15 cellular contexts compared by ENCODE assay signal in the genomic region with DNA sequence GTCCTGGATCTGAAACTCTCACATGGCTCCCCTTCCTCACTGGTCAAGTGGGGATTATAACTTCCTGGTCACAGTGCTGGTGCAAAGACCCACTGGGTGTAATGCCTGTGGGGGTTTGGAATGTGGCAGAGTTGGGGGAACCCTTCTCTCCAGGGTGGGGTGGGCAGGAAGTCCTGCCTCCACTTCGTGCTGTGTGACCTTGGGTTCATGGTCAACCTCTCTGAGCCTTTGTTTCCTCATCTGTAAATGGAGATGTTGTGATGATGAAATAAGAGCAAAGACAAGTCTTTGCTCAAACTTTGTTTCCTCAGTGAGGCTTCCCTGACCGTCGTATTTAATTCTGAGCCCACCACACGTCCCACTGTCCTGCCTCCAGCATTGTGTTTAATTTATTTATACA.
DNase-seq lines count a peak whose midpoint lies in the region; ATAC-seq and TF ChIP-seq lines count a peak whose summit lies in the region.
"Had no signal": no experiment of that assay in that cellular context is flagged by ENCODE, and none has a peak within 500 bp of the region (broad histone marks: within the 10 kb centered on the region; RNA-seq: fewer than 3 reads in every experiment).

No MANE protein-coding gene starts in this region.

- H3K79me2 ChIP-seq in MM.1S (ENCODE audit: low read length) = no peaks in the 10 kb centered on the region

- no peaks in the 10 kb centered on the region for H3K9me2 ChIP-seq in MM.1S (replicated peaks; ENCODE audit: insufficient read depth, low read length)

- peak overlapping the region; percentile 44; the same call in 1 of the 2 replicates for H3K9ac ChIP-seq in BLaER1
- H3K9ac ChIP-seq in MM.1S (ENCODE audit: low read length) = no peak overlapping the region

- H3K27ac ChIP-seq in BLaER1 = peak overlapping the region; percentile 77
- peak overlapping the region; percentile 45; the same call in 1 of the 2 replicates for H3K27ac ChIP-seq in VCaP
- no peak overlapping the region for H3K27ac ChIP-seq in esophagus muscularis mucosa (replicated peaks in 1 of 4)
- H3K27ac ChIP-seq in MM.1S (ENCODE audit: low read length) = no peak overlapping the region

- H3K4me1 ChIP-seq in BLaER1 (peaks cover 65% of the 10 kb centered on the region), esophagus muscularis mucosa (peaks cover 0 to 11% (median 8%) of the 10 kb centered on the region in 4 donors), MM.1S (ENCODE audit: low read length) (no peaks in the 10 kb centered on the region)

- intact Hi-C loops in esophagus muscularis mucosa (cut with DNase I) = no loop called here

- no peaks in the 10 kb centered on the region for H3F3A ChIP-seq in MM.1S (ENCODE audit: insufficient read depth, low read length)

- peaks cover under 1% of the 10 kb centered on the region; the same call in 1 of the 2 replicates for H3K36me3 Mint-ChIP-seq in WTC11

- no peak for TF ChIP-seq CTCF in VCaP (conservative IDR thresholded peaks at IDR 0.05)
- TF ChIP-seq CTCF in esophagus muscularis mucosa (IDR thresholded peaks at IDR 0.05) = no peak
- no peak for TF ChIP-seq CTCF in WTC11 (IDR thresholded peaks at IDR 0.05)
- TF ChIP-seq CTCF in MM.1S (IDR thresholded peaks at IDR 0.05; ENCODE audit: low read length) = no peak

- CTCF ChIA-PET in WTC11 (lab: Charles Lee) = interaction anchor here (1.7 kb wide), 1 partner anchor 8 kb away, joined by 7 read pairs; no protein-coding TSS in a partner anchor

- POLR2A ChIA-PET in WTC11 (lab: Charles Lee) = no interaction called here

- no peak overlapping the region for H3K4me3 ChIP-seq in BLaER1
- no peak overlapping the region for H3K4me3 ChIP-seq in esophagus muscularis mucosa
- no peak overlapping the region for H3K4me3 ChIP-seq in MM.1S (ENCODE audit: low read length)

- H3K27ac Mint-ChIP-seq in WTC11 = no peak overlapping the region
- H3K27ac Mint-ChIP-seq: CD4-positive, alpha-beta T cell had no signal

- H3K36me3 ChIP-seq in BLaER1 = no peaks in the 10 kb centered on the region
- H3K36me3 ChIP-seq in esophagus muscularis mucosa = no peaks in the 10 kb centered on the region
- no peaks in the 10 kb centered on the region for H3K36me3 ChIP-seq in MM.1S (replicated peaks; ENCODE audit: insufficient read depth, low read length)

- H3K27me3 ChIP-seq in BLaER1 (no peaks in the 10 kb centered on the region), esophagus muscularis mucosa (peaks cover 0 to 49% (median 3%) of the 10 kb centered on the region in 4 donors), MM.1S (replicated peaks; ENCODE audit: insufficient read depth, low read length) (peaks cover 60% of the 10 kb centered on the region)

- no peak overlapping the region for H3K4me3 Mint-ChIP-seq in WTC11
- H3K4me3 Mint-ChIP-seq: CD4-positive, alpha-beta T cell had no signal

- no peaks in the 10 kb centered on the region for H3K27me3 Mint-ChIP-seq in WTC11 (ENCODE audit: low read depth)

- H3K4me1 Mint-ChIP-seq in WTC11 = no peaks in the 10 kb centered on the region

- ATAC-seq in GM21737 (IDR thresholded peaks at IDR 0.05; ENCODE audit: unreplicated experiment) (no peak), WTC11 (no peak)

- no peaks in the 10 kb centered on the region for H4K20me1 ChIP-seq in BLaER1
- no peaks in the 10 kb centered on the region for H4K20me1 ChIP-seq in MM.1S (ENCODE audit: insufficient read depth, low read length)

- no peak overlapping the region for H2AFZ ChIP-seq in MM.1S (ENCODE audit: low read length)

- TF ChIP-seq POLR2A in esophagus muscularis mucosa (IDR thresholded peaks at IDR 0.05; ENCODE audit: low read depth) = no peak

- no peak for TF ChIP-seq EP300 in esophagus muscularis mucosa (IDR thresholded peaks at IDR 0.05)

- H3K4me2 ChIP-seq in BLaER1 = peak overlapping the region; percentile 82
- no peak overlapping the region for H3K4me2 ChIP-seq in MM.1S (ENCODE audit: low read depth, low read length)

- DNase-seq in activated effector memory CD4-positive, alpha-beta T cell treated with anti-CD3 and anti-CD28 coated beads, Interleukin-2, amount 50 U/mL, for 16 hours = peak; percentile 30
- DNase-seq in activated effector memory CD4-positive, alpha-beta T cell treated with Interleukin-2 at 50 U/mL for 16 hours = no peak
- DNase-seq in esophagus muscularis mucosa (ENCODE audit: extremely low spot score) (peak; percentile 79), WTC11 (ENCODE audit: low spot score) (no peak), MM.1S (no peak)
- DNase-seq: AML-193; C1 segment of cervical spinal cord; CD4-positive, alpha-beta T cell; DMS 273 treated with DMSO at 0.1 percent for 48 hours; GOT3; IMR-90; KG1 had no signal

- peaks cover 19% of the 10 kb centered on the region for H3K9me3 Mint-ChIP-seq in WTC11
- H3K9me3 Mint-ChIP-seq: CD4-positive, alpha-beta T cell had no signal

- H3K9me3 ChIP-seq in BLaER1 = peaks cover 13% of the 10 kb centered on the region
- peaks cover 0 to 10% (median 8%) of the 10 kb centered on the region in 4 donors for H3K9me3 ChIP-seq in esophagus muscularis mucosa
- H3K9me3 ChIP-seq in MM.1S (replicated peaks; ENCODE audit: insufficient read depth, low read length) = no peaks in the 10 kb centered on the region

- WGBS in esophagus muscularis mucosa = 86% methylated on average over 4 of the region's 4 CpGs

TF ChIP-seq in WTC11, 78 proteins besides CTCF, POLR2A, EP300 and RAD21:
- TF ChIP-seq, protein P1, sequence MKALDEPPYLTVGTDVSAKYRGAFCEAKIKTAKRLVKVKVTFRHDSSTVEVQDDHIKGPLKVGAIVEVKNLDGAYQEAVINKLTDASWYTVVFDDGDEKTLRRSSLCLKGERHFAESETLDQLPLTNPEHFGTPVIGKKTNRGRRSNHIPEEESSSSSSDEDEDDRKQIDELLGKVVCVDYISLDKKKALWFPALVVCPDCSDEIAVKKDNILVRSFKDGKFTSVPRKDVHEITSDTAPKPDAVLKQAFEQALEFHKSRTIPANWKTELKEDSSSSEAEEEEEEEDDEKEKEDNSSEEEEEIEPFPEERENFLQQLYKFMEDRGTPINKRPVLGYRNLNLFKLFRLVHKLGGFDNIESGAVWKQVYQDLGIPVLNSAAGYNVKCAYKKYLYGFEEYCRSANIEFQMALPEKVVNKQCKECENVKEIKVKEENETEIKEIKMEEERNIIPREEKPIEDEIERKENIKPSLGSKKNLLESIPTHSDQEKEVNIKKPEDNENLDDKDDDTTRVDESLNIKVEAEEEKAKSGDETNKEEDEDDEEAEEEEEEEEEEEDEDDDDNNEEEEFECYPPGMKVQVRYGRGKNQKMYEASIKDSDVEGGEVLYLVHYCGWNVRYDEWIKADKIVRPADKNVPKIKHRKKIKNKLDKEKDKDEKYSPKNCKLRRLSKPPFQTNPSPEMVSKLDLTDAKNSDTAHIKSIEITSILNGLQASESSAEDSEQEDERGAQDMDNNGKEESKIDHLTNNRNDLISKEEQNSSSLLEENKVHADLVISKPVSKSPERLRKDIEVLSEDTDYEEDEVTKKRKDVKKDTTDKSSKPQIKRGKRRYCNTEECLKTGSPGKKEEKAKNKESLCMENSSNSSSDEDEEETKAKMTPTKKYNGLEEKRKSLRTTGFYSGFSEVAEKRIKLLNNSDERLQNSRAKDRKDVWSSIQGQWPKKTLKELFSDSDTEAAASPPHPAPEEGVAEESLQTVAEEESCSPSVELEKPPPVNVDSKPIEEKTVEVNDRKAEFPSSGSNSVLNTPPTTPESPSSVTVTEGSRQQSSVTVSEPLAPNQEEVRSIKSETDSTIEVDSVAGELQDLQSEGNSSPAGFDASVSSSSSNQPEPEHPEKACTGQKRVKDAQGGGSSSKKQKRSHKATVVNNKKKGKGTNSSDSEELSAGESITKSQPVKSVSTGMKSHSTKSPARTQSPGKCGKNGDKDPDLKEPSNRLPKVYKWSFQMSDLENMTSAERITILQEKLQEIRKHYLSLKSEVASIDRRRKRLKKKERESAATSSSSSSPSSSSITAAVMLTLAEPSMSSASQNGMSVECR (CRISPR knock-in tag; IDR thresholded peaks at IDR 0.05; ENCODE audit: borderline replicate concordance) = no peak
- no peak for TF ChIP-seq NFYB (CRISPR knock-in tag; conservative IDR thresholded peaks at IDR 0.05; ENCODE audit: low read depth)

Comparison
In these comparisons a context has a peak if more than half of its experiments do, and no peak if none do; other contexts are left out.
1. DNase-seq: peak in activated effector memory CD4-positive, alpha-beta T cell treated with anti-CD3 and anti-CD28 coated beads, Interleukin-2, amount 50 U/mL, for 16 hours (single experiment) and esophagus muscularis mucosa (single experiment); none in activated effector memory CD4-positive, alpha-beta T cell treated with Interleukin-2 at 50 U/mL for 16 hours (single experiment), WTC11 (single experiment) and MM.1S (single experiment).
2. H3K27ac ChIP-seq: peak in BLaER1 (single experiment) and VCaP (single experiment); none in esophagus muscularis mucosa (0 of 4) and MM.1S (single experiment).